ENCODE assay signal across 25 cellular contexts in the genomic region with DNA sequence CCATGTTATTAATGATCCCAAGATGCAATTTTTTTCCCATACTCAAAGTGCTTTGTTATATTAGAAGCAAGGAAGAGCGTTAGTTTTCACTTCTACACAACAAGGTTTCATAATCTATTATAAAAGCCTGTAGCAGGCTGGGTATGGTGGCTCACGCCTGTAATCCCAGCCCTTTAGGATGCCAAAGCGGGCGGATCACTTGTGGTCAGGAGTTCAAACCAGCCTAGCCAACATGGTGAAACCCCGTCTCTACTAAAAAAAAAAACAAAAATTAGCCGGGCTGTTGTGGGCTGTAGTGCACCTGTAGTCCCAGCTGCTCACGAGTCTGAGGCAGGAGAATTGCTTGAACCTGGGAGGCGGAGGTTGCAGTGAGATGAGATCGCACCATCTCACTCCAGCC. TPM values are rescaled to one million over a fixed set of nuclear protein-coding genes. Genes with fewer than 3 reads are reported as not detected.
"Had no signal": no experiment of that assay in that cellular context is flagged by ENCODE, and none has a peak within 500 bp of the region (broad histone marks: within the 10 kb centered on the region; RNA-seq: fewer than 3 reads in every experiment).

No MANE protein-coding gene starts in this region.

- DNase-seq: activated CD4-positive, alpha-beta T cell treated with anti-CD3 and anti-CD28 coated beads for 1 hour; activated CD4-positive, alpha-beta T cell treated with anti-CD3 and anti-CD28 coated beads, Interleukin-2, amount 50 U/mL, for 1 hour; activated CD8-positive, alpha-beta T cell treated with anti-CD3 and anti-CD28 coated beads, Interleukin-2, amount 10 ng/mL, durations not matched to agents 7 days and 5 days; activated T-cell treated with anti-CD3 and anti-CD28 coated beads, Interleukin-2, amount 50 U/mL, for 1 hour; aorta; caudate nucleus; effector CD4-positive, alpha-beta T cell; erythroblast; gastrocnemius medialis; hypothalamus; left ventricle myocardium superior; midbrain; pancreas; psoas muscle; stimulated activated CD4-positive, alpha-beta T cell treated with anti-CD3 and anti-CD28 coated beads, Interleukin-4, amount 100 ng/mL, for 24 hours; stimulated activated naive CD4-positive, alpha-beta T cell treated with Interleukin-2 at 50 U/mL for 16 hours; upper lobe of left lung had no signal

- H3K4me1 ChIP-seq: gastrocnemius medialis, pancreas, psoas muscle, right atrium auricular region, upper lobe of left lung had no signal

- H3K27ac ChIP-seq: gastrocnemius medialis, pancreas, psoas muscle, right atrium auricular region, thoracic aorta, upper lobe of left lung had no signal

- H3K36me3 Mint-ChIP-seq: activated naive CD4-positive, alpha-beta T cell treated with anti-CD3 and anti-CD28 coated beads, Interleukin-2, amount 50 U/mL, for 72 hours; brain had no signal

- H3K36me3 ChIP-seq: gastrocnemius medialis, neutrophil, pancreas, right atrium auricular region, thoracic aorta, upper lobe of left lung had no signal

- H3K9me3 Mint-ChIP-seq: activated T-helper 17 cell treated with anti-CD3 and anti-CD28 coated beads, Interleukin-2, amount 50 U/mL, for 72 hours; brain; nephron had no signal

- H3K4me1 Mint-ChIP-seq: activated T-helper 17 cell treated with anti-CD3 and anti-CD28 coated beads, Interleukin-2, amount 50 U/mL, for 72 hours; brain; nephron had no signal

- H3K27me3 Mint-ChIP-seq: dendritic cell treated with granulocyte-macrophage colony-stimulating factor and Interleukin-4, amounts not matched to agents 40 ng/mL and 50 ng/mL, for 4 days had no signal

- H3K4me3 Mint-ChIP-seq: activated CD8-positive, alpha-beta T cell treated with anti-CD3 and anti-CD28 coated beads, Interleukin-2, amount 10 ng/mL, durations not matched to agents 7 days and 5 days; activated T-helper 17 cell treated with anti-CD3 and anti-CD28 coated beads, Interleukin-2, amount 50 U/mL, for 72 hours; brain; dendritic cell treated with granulocyte-macrophage colony-stimulating factor and Interleukin-4, amounts not matched to agents 40 ng/mL and 50 ng/mL, for 4 days; nephron had no signal

- ATAC-seq: activated CD8-positive, alpha-beta T cell treated with anti-CD3 and anti-CD28 coated beads, Interleukin-2, amount 10 ng/mL, durations not matched to agents 7 days and 5 days; activated naive CD4-positive, alpha-beta T cell treated with anti-CD3 and anti-CD28 coated beads, Interleukin-2, amount 50 U/mL, for 72 hours; activated T-helper 17 cell treated with anti-CD3 and anti-CD28 coated beads, Interleukin-2, amount 50 U/mL, for 72 hours; gastrocnemius medialis; left ventricle myocardium superior; pancreas; psoas muscle had no signal

- H3K27me3 ChIP-seq: gastrocnemius medialis, neutrophil, pancreas, right atrium auricular region, upper lobe of left lung had no signal

- H3K9me3 ChIP-seq: gastrocnemius medialis, neutrophil, pancreas, psoas muscle, right atrium auricular region, thoracic aorta, upper lobe of left lung had no signal

- H3K4me3 ChIP-seq: gastrocnemius medialis, pancreas, psoas muscle, right atrium auricular region, thoracic aorta, upper lobe of left lung had no signal

- H3K27ac Mint-ChIP-seq: activated CD8-positive, alpha-beta T cell treated with anti-CD3 and anti-CD28 coated beads, Interleukin-2, amount 10 ng/mL, durations not matched to agents 7 days and 5 days; activated naive CD4-positive, alpha-beta T cell treated with anti-CD3 and anti-CD28 coated beads, Interleukin-2, amount 50 U/mL, for 72 hours; activated T-helper 17 cell treated with anti-CD3 and anti-CD28 coated beads, Interleukin-2, amount 50 U/mL, for 72 hours; brain; nephron had no signal

RNA-seq across cellular contexts. Expression of a gene that starts 19.0 kb away (rescaled TPM):
- total RNA-seq: activated CD8-positive, alpha-beta T cell treated with anti-CD3 and anti-CD28 coated beads, Interleukin-2, amount 10 ng/mL, durations not matched to agents 7 days and 5 days; activated naive CD4-positive, alpha-beta T cell treated with anti-CD3 and anti-CD28 coated beads, Interleukin-2, amount 50 U/mL, for 72 hours; activated T-helper 17 cell treated with anti-CD3 and anti-CD28 coated beads, Interleukin-2, amount 50 U/mL, for 72 hours; gastrocnemius medialis; left ventricle myocardium superior had no signal

RNA-seq across cellular contexts. Expression of a gene that starts 39.2 kb away (rescaled TPM):
- total RNA-seq: activated CD8-positive, alpha-beta T cell treated with anti-CD3 and anti-CD28 coated beads, Interleukin-2, amount 10 ng/mL, durations not matched to agents 7 days and 5 days; activated naive CD4-positive, alpha-beta T cell treated with anti-CD3 and anti-CD28 coated beads, Interleukin-2, amount 50 U/mL, for 72 hours; activated T-helper 17 cell treated with anti-CD3 and anti-CD28 coated beads, Interleukin-2, amount 50 U/mL, for 72 hours; aorta; gastrocnemius medialis; left ventricle myocardium superior; pancreas; thoracic aorta had no signal
- polyA plus RNA-seq: aorta, pancreas, psoas muscle had no signal
